In genomic region chrX:43958529-43958928, GRCh38 we compare ENCODE assay signal across 8 cellular contexts. TPM values are rescaled to one million over a fixed set of nuclear protein-coding genes. Genes with fewer than 3 reads are reported as not detected.
DNase-seq lines count a peak whose midpoint lies in the region; ATAC-seq, FAIRE-seq and TF ChIP-seq lines count a peak whose summit lies in the region.
"Had no signal": no experiment of that assay in that cellular context is flagged by ENCODE, and none has a peak within 500 bp of the region (broad histone marks: within the 10 kb centered on the region; RNA-seq: fewer than 3 reads in every experiment).

No MANE protein-coding gene starts in this region.

- FAIRE-seq in endometrium (lab: Jason Lieb, UNC) = peak; percentile 70

- TF ChIP-seq CTCF in GM23338 (conservative IDR thresholded peaks at IDR 0.05; ENCODE audit: low read depth in 2 of 2) = peak; percentile 68 to 74
- TF ChIP-seq CTCF in SK-N-SH (IDR thresholded peaks at IDR 0.05) = peak; percentile 86
- TF ChIP-seq CTCF in mucosa of descending colon (IDR thresholded peaks at IDR 0.05) = no peak

- H3K9ac ChIP-seq in SK-N-SH = no peak overlapping the region

- H3K9me3 Mint-ChIP-seq in GM23338 = no peaks in the 10 kb centered on the region
- H3K9me3 Mint-ChIP-seq: central memory CD8-positive, alpha-beta T cell had no signal

- H3K36me3 ChIP-seq in GM23338 (ENCODE audit: insufficient read depth) (no peaks in the 10 kb centered on the region), SK-N-SH (replicated peaks in 1 of 2; ENCODE audit: control insufficient read depth in 1 of 2, insufficient read depth in 2 of 2, low read length in 1 of 2) (peaks cover 0 to 3% of the 10 kb centered on the region in 2 experiments), mucosa of descending colon (ENCODE audit: low read depth) (no peaks in the 10 kb centered on the region)

- H3K9me2 ChIP-seq in GM23338 (ENCODE audit: insufficient read depth) (no peaks in the 10 kb centered on the region), SK-N-SH (no peaks in the 10 kb centered on the region)

- POLR2A ChIA-PET in SK-N-SH (lab: Yijun Ruan, JAX) = no interaction called here

- no peaks in the 10 kb centered on the region for H4K20me1 ChIP-seq in GM23338 (replicated peaks; ENCODE audit: insufficient read depth)
- no peaks in the 10 kb centered on the region for H4K20me1 ChIP-seq in SK-N-SH (ENCODE audit: insufficient read depth)

- H3K4me3 ChIP-seq in GM23338 (no peak overlapping the region), SK-N-SH (ENCODE audit: low read depth in 2 of 2, low read length in 1 of 2) (no peak overlapping the region), mucosa of descending colon (no peak overlapping the region)

- intact Hi-C loops in mucosa of descending colon (cut with DNase I, micrococcal nuclease) = loop anchor here (10.0 kb wide), 1 partner anchor 286 kb away; no protein-coding TSS in a partner anchor

- ATAC-seq in GM23338 (peak; percentile 87), mucosa of descending colon (peak; percentile 94), HG02610 (IDR thresholded peaks at IDR 0.05; ENCODE audit: unreplicated experiment) (no peak)

- H3K27me3 Mint-ChIP-seq in GM23338 (ENCODE audit: insufficient read depth, low read depth, poor library complexity) = no peaks in the 10 kb centered on the region

- in situ Hi-C loops in G401 (cut with HindIII; ENCODE audit: low sequenced_read_pairs) = no loop called here

- TF ChIP-seq RAD21 in SK-N-SH (IDR thresholded peaks at IDR 0.05; ENCODE audit: low read length) = peak; percentile 94

- CTCF ChIA-PET in SK-N-SH (lab: Yijun Ruan, JAX) = interaction anchor here (0.5 to 3.1 kb wide), 42 partner anchors 9 to 1231 kb away, joined by 3 to 52 read pairs (median 4); partner anchors contain the start of gene NDP

- no peaks in the 10 kb centered on the region for H3K27me3 ChIP-seq in GM23338 (ENCODE audit: insufficient read depth)
- no peaks in the 10 kb centered on the region for H3K27me3 ChIP-seq in SK-N-SH (ENCODE audit: insufficient read depth)

- H2AFZ ChIP-seq in GM23338 (no peak overlapping the region), SK-N-SH (ENCODE audit: low read depth) (no peak overlapping the region)

- peaks cover 3% of the 10 kb centered on the region; the same call in 1 of the 3 replicates for H3K36me3 Mint-ChIP-seq in GM23338 (ENCODE audit: low read depth)

- no peak for TF ChIP-seq EP300 in SK-N-SH (IDR thresholded peaks at IDR 0.05; ENCODE audit: borderline replicate concordance in 1 of 2, low read depth in 1 of 2, low read length in 1 of 2)

- H3K27ac Mint-ChIP-seq in GM23338 = no peak overlapping the region

- no peak overlapping the region for H3K27ac ChIP-seq in GM23338 (ENCODE audit: low read depth)
- no peak overlapping the region for H3K27ac ChIP-seq in SK-N-SH (ENCODE audit: low read depth in 2 of 2, low read length in 1 of 2)

- no peaks in the 10 kb centered on the region for H3F3A ChIP-seq in GM23338 (replicated peaks; ENCODE audit: low read depth)
- no peaks in the 10 kb centered on the region for H3F3A ChIP-seq in SK-N-SH (replicated peaks; ENCODE audit: insufficient read depth)

- DNase-seq in G401 (ENCODE audit: low spot score) (peak; percentile 91), GM23338 (ENCODE audit: low spot score) (peak; percentile 82), NCI-H128 (lab: John Stamatoyannopoulos, UW; ENCODE audit: unreplicated experiment) (peak; percentile 36), SK-N-SH (peak; percentile 64), mucosa of descending colon (peak in 1 of 3 donors; percentile 36)

- no peaks in the 10 kb centered on the region for H3K79me2 ChIP-seq in GM23338 (replicated peaks; ENCODE audit: insufficient read depth)
- no peaks in the 10 kb centered on the region for H3K79me2 ChIP-seq in SK-N-SH (ENCODE audit: insufficient read depth)

- H3K4me2 ChIP-seq in GM23338 (no peak overlapping the region), SK-N-SH (no peak overlapping the region)

- 2% methylated on average over 6 of the region's 6 CpGs for WGBS in SK-N-SH (ENCODE audit: low lambda C conversion rate)

- H3K4me1 ChIP-seq in GM23338 (ENCODE audit: insufficient read depth) (no peaks in the 10 kb centered on the region), SK-N-SH (ENCODE audit: control insufficient read depth in 1 of 2, insufficient read depth in 2 of 2, low read depth in 1 of 2, low read length in 1 of 2) (no peaks in the 10 kb centered on the region; a peak in 1 of 4 replicates), mucosa of descending colon (ENCODE audit: low read depth) (no peaks in the 10 kb centered on the region)

- H3K9me3 ChIP-seq in SK-N-SH (no peaks in the 10 kb centered on the region), mucosa of descending colon (no peaks in the 10 kb centered on the region)

- H3K4me1 Mint-ChIP-seq in GM23338 = peaks cover 2% of the 10 kb centered on the region; the same call in 2 of the 3 replicates

- H3K4me3 Mint-ChIP-seq in GM23338 = no peak overlapping the region
- H3K4me3 Mint-ChIP-seq: central memory CD8-positive, alpha-beta T cell had no signal

TF ChIP-seq in GM23338, 12 proteins besides CTCF, POLR2A, EP300 and RAD21:
- TF ChIP-seq CREB1 (CRISPR knock-in tag; IDR thresholded peaks at IDR 0.05; ENCODE audit: low read depth) (no peak), EZH2phosphoT487 (IDR thresholded peaks at IDR 0.05; ENCODE audit: unreplicated experiment) (no peak), ZNF114 (CRISPR knock-in tag; IDR thresholded peaks at IDR 0.05) (no peak), ZNF331 (CRISPR knock-in tag; IDR thresholded peaks at IDR 0.05; ENCODE audit: low read depth) (no peak), REST (IDR thresholded peaks at IDR 0.05; ENCODE audit: unreplicated experiment) (no peak), NANOG (IDR thresholded peaks at IDR 0.05; ENCODE audit: borderline replicate concordance) (no peak)

TF ChIP-seq in SK-N-SH, 30 proteins besides CTCF, POLR2A, EP300 and RAD21:
- TF ChIP-seq YY1 (IDR thresholded peaks at IDR 0.05; ENCODE audit: low read depth) = no peak
- peak; percentile 90 for TF ChIP-seq SMC3 (IDR thresholded peaks at IDR 0.05; ENCODE audit: low read depth, low read length)
- no peak for TF ChIP-seq GABPA (IDR thresholded peaks at IDR 0.05; ENCODE audit: low read depth)
- 0 out of 2 replicates have a peak, but pooled peaks have one; percentile 6 for TF ChIP-seq RFX5 (IDR thresholded peaks at IDR 0.05; ENCODE audit: low read length)
TF ChIP-seq in SK-N-SH: peak in this region for 2.

RNA-seq across cellular contexts. Expression of gene NDP, which starts 14.7 kb away (rescaled TPM):
- not detected in 2 replicates for total RNA-seq in G401 (2014; rRNA removed; shearing (Covaris generic))
- 0.14 and 0.27 TPM in 2 replicates for total RNA-seq in GM23338 (2014; rRNA removed; shearing (Covaris generic))
- polyA plus RNA-seq in GM23338 (2016; fragmentation: Nextera tagmentation; extraction: Ambion mirVana) (0.47 TPM in 1 of 2 replicates, not detected in the other), SK-N-SH (2012; rRNA removed) (0.13 and 0.16 TPM in 2 replicates)
- 0.08 and 0.17 TPM in 2 replicates for polyA plus RNA-seq in SK-N-SH (2012; cell fraction: cytosol; rRNA removed)
- 0.02 and 0.54 TPM in 2 replicates for polyA plus RNA-seq in SK-N-SH (2012; cell fraction: nucleus; rRNA removed)
- not detected for total RNA-seq in mucosa of descending colon
